ENCODE assay signal across 8 cellular contexts in genomic region chr15:97235285-97235985, GRCh38.
DNase-seq lines count a peak whose midpoint lies in the region; ATAC-seq and TF ChIP-seq lines count a peak whose summit lies in the region.

No MANE protein-coding gene starts in this region.

- TF ChIP-seq CTCF in RWPE1 (conservative IDR thresholded peaks at IDR 0.05; ENCODE audit: low read depth): peak; percentile 80
- peak; percentile 89 for TF ChIP-seq CTCF in liver (IDR thresholded peaks at IDR 0.05; ENCODE audit: low read depth, low read length, missing input control)
- TF ChIP-seq CTCF in testis (IDR thresholded peaks at IDR 0.05): peak; percentile 75 to 85 (median 83)

- no peak for TF ChIP-seq POLR2A in testis (IDR thresholded peaks at IDR 0.05)

- CTCF ChIA-PET in RWPE1 (lab: Yijun Ruan, JAX): no interaction called here

- intact Hi-C loops in testis (cut with DNase I; ENCODE audit: low total_unique reads): no loop called here

- H3K36me3 ChIP-seq in liver (ENCODE audit: control insufficient read depth in 4 of 4, insufficient read depth in 3 of 4, low read depth in 1 of 4, low read length in 3 of 4) (no peaks in the 10 kb centered on the region), testis (ENCODE audit: low read depth, missing control alignments) (no peaks in the 10 kb centered on the region)

- WGBS in liver: 26% methylated on average over 14 of the region's 14 CpGs
- 11 to 14% methylated on average over 14 of the region's 14 CpGs for WGBS in testis, 2 donors

- no peak overlapping the region for H3K27ac ChIP-seq in RWPE1
- H3K27ac ChIP-seq in liver (ENCODE audit: low read depth in 1 of 2, low read length in 2 of 2): no peak overlapping the region
- H3K27ac ChIP-seq in testis: no peak overlapping the region

- TF ChIP-seq RAD21 in liver (IDR thresholded peaks at IDR 0.05): peak; percentile 93 to 95

- peak; percentile 32 for DNase-seq in activated CD4-positive, CD25-positive, alpha-beta regulatory T cell treated with anti-CD3 and anti-CD28 coated beads, Interleukin-2, amount 50 U/mL, for 72 hours
- DNase-seq in HT1080 (ENCODE audit: low read depth): peak; percentile 17
- peak; percentile 39 for DNase-seq in RWPE1 (ENCODE audit: low spot score)
- DNase-seq in cerebellar cortex (ENCODE audit: low spot score): peak; percentile 10
- DNase-seq in testis: peak; percentile 71

- peaks cover 0 to 6% (median 2%) of the 10 kb centered on the region in 4 donors for H3K4me1 ChIP-seq in liver (ENCODE audit: control insufficient read depth in 4 of 4, insufficient read depth in 4 of 4, low read length in 3 of 4)
- no peaks in the 10 kb centered on the region for H3K4me1 ChIP-seq in testis

- H3K4me3 ChIP-seq in liver (ENCODE audit: low read depth in 1 of 3, low read length in 3 of 3) (no peak overlapping the region), testis (no peak overlapping the region)

- H3K9me3 ChIP-seq in liver (ENCODE audit: control insufficient read depth in 4 of 4, low read length in 3 of 4) (no peaks in the 10 kb centered on the region), testis (no peaks in the 10 kb centered on the region)

- H3K9ac ChIP-seq in liver (ENCODE audit: low read depth in 1 of 2, low read length in 2 of 2): no peak overlapping the region

- ATAC-seq in activated CD4-positive, CD25-positive, alpha-beta regulatory T cell treated with anti-CD3 and anti-CD28 coated beads, Interleukin-2, amount 50 U/mL, for 24 hours: no peak
- no peak for ATAC-seq in GM19467 (IDR thresholded peaks at IDR 0.05; ENCODE audit: unreplicated experiment)

- POLR2A ChIA-PET in RWPE1 (lab: Yijun Ruan, JAX; ENCODE audit: low non-redundant PET): no interaction called here

- peaks cover 0 to 12% (median 2%) of the 10 kb centered on the region in 4 donors for H3K27me3 ChIP-seq in liver (ENCODE audit: control insufficient read depth in 4 of 4, insufficient read depth in 4 of 4, low read length in 3 of 4)
- no peaks in the 10 kb centered on the region for H3K27me3 ChIP-seq in testis

TF ChIP-seq in liver, 16 proteins besides CTCF, POLR2A, EP300 and RAD21:
- TF ChIP-seq YY1 (IDR thresholded peaks at IDR 0.05): peak; percentile 46
- no peak for TF ChIP-seq RXRA (IDR thresholded peaks at IDR 0.05)
- no peak for TF ChIP-seq HNF4G (IDR thresholded peaks at IDR 0.05)
- no peak for TF ChIP-seq ATF3 (IDR thresholded peaks at IDR 0.05)
- TF ChIP-seq, protein P1, sequence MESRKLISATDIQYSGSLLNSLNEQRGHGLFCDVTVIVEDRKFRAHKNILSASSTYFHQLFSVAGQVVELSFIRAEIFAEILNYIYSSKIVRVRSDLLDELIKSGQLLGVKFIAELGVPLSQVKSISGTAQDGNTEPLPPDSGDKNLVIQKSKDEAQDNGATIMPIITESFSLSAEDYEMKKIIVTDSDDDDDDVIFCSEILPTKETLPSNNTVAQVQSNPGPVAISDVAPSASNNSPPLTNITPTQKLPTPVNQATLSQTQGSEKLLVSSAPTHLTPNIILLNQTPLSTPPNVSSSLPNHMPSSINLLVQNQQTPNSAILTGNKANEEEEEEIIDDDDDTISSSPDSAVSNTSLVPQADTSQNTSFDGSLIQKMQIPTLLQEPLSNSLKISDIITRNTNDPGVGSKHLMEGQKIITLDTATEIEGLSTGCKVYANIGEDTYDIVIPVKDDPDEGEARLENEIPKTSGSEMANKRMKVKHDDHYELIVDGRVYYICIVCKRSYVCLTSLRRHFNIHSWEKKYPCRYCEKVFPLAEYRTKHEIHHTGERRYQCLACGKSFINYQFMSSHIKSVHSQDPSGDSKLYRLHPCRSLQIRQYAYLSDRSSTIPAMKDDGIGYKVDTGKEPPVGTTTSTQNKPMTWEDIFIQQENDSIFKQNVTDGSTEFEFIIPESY (IDR thresholded peaks at IDR 0.05): no peak
- no peak for TF ChIP-seq HNF4A (conservative IDR thresholded peaks at IDR 0.05)
- no peak for TF ChIP-seq NR2F2 (IDR thresholded peaks at IDR 0.05)
- TF ChIP-seq SP1 (IDR thresholded peaks at IDR 0.05): no peak

Comparison
In these comparisons a context has a peak if more than half of its experiments do, and no peak if none do; other contexts are left out.
1. DNase-seq: peak in every context shown above with its lines; median percentile 71 in testis; 39 in RWPE1; 32 in activated CD4-positive, CD25-positive, alpha-beta regulatory T cell treated with anti-CD3 and anti-CD28 coated beads, Interleukin-2, amount 50 U/mL, for 72 hours; 17 in HT1080; 10 in cerebellar cortex.